In genomic region chr18:78192044-78192443, GRCh38 we compare ENCODE assay signal across 13 cellular contexts.
DNase-seq lines count a peak whose midpoint lies in the region; ATAC-seq and TF ChIP-seq lines count a peak whose summit lies in the region.
"Had no signal": no experiment of that assay in that cellular context is flagged by ENCODE, and none has a peak within 500 bp of the region (broad histone marks: within the 10 kb centered on the region; RNA-seq: fewer than 3 reads in every experiment).

No MANE protein-coding gene starts in this region.

- TF ChIP-seq CTCF in body of pancreas (IDR thresholded peaks at IDR 0.05) = peak in 4 of 7 experiments; percentile 19 to 43 (median 38)
- no peak for TF ChIP-seq CTCF in lung (IDR thresholded peaks at IDR 0.05; ENCODE audit: control extremely low read depth, extremely low read depth)
- TF ChIP-seq CTCF in RWPE1 (conservative IDR thresholded peaks at IDR 0.05; ENCODE audit: low read depth) = no peak
- no peak for TF ChIP-seq CTCF in Calu3 (IDR thresholded peaks at IDR 0.05; ENCODE audit: unreplicated experiment)

- H3K27ac ChIP-seq in body of pancreas (peak overlapping the region in 1 of 4 donors; percentile 44), lung (ENCODE audit: low read depth in 1 of 2, low read length in 1 of 2) (no peak overlapping the region), RWPE1 (no peak overlapping the region)
- H3K27ac ChIP-seq: coronary artery, gastrocnemius medialis had no signal

- POLR2A ChIA-PET in RWPE1 (lab: Yijun Ruan, JAX; ENCODE audit: low non-redundant PET) = no interaction called here

- CTCF ChIA-PET in RWPE1 (lab: Yijun Ruan, JAX) (no interaction called here), Calu3 (lab: Charles Lee) (no interaction called here)

- H3K36me3 ChIP-seq in body of pancreas (replicated peaks in 1 of 2; ENCODE audit: insufficient read depth in 1 of 2, low read depth in 2 of 2) (no peaks in the 10 kb centered on the region), lung (ENCODE audit: control insufficient read depth in 2 of 2, insufficient read depth in 2 of 2, low read length in 2 of 2) (no peaks in the 10 kb centered on the region)
- H3K36me3 ChIP-seq: gastrocnemius medialis had no signal

- no peaks in the 10 kb centered on the region for H3K4me1 Mint-ChIP-seq in Calu3 (ENCODE audit: low read depth, unreplicated experiment)
- H3K4me1 Mint-ChIP-seq: activated naive CD4-positive, alpha-beta T cell treated with anti-CD3 and anti-CD28 coated beads, Interleukin-2, amount 10 ng/mL, durations not matched to agents 7 days and 5 days had no signal

- ATAC-seq in body of pancreas (peak; percentile 65), lung (ENCODE audit: insufficient read depth, low FRiP score) (peak; percentile 62)
- ATAC-seq: gastrocnemius medialis, HCT116 had no signal

- no peak overlapping the region for H3K4me3 ChIP-seq in body of pancreas
- H3K4me3 ChIP-seq in lung = no peak overlapping the region
- H3K4me3 ChIP-seq: coronary artery, gastrocnemius medialis had no signal

- H3K27me3 ChIP-seq in body of pancreas (no peaks in the 10 kb centered on the region), lung (ENCODE audit: control insufficient read depth, insufficient read depth) (no peaks in the 10 kb centered on the region)
- H3K27me3 ChIP-seq: gastrocnemius medialis had no signal

- H3K9me3 ChIP-seq in body of pancreas = no peaks in the 10 kb centered on the region
- peaks cover 0 to 2% of the 10 kb centered on the region in 2 donors for H3K9me3 ChIP-seq in lung (ENCODE audit: control insufficient read depth in 2 of 2, insufficient read depth in 1 of 2, low read length in 1 of 2)
- H3K9me3 ChIP-seq: gastrocnemius medialis had no signal

- BruUV-seq in Calu3 (replicated peaks; lab: Mats Ljungman, UMichigan) = no TSS peak

- WGBS in body of pancreas, 2 donors = 0% methylated on average over 1 of the region's 1 CpG
- WGBS in lung, 2 donors = 1 to 9% methylated on average over 1 of the region's 1 CpG

- H3K9me3 Mint-ChIP-seq in Calu3 (ENCODE audit: low read depth, unreplicated experiment) = peaks cover 16% of the 10 kb centered on the region

- no peak overlapping the region for H3K27ac Mint-ChIP-seq in Calu3 (ENCODE audit: unreplicated experiment)
- H3K27ac Mint-ChIP-seq: activated naive CD4-positive, alpha-beta T cell treated with anti-CD3 and anti-CD28 coated beads, Interleukin-2, amount 10 ng/mL, durations not matched to agents 7 days and 5 days had no signal

- H3K4me3 Mint-ChIP-seq in Calu3 (ENCODE audit: low read depth, unreplicated experiment) = no peak overlapping the region
- H3K4me3 Mint-ChIP-seq: activated naive CD4-positive, alpha-beta T cell treated with anti-CD3 and anti-CD28 coated beads, Interleukin-2, amount 10 ng/mL, durations not matched to agents 7 days and 5 days had no signal

- DNase-seq in DMS79 (lab: John Stamatoyannopoulos, UW) (peak; percentile 75), NCI-H2029 treated with DMSO at 0.1 percent for 48 hours (lab: John Stamatoyannopoulos, UW) (peak; percentile 79), body of pancreas (peak; percentile 29 to 67 (median 60)), lung (ENCODE audit: low spot score) (peak; percentile 80), RWPE1 (ENCODE audit: low spot score) (no peak), cerebellum (ENCODE audit: low spot score) (no peak), Calu3 (no peak), T-helper 1 cell (no peak)
- DNase-seq: activated CD4-positive, alpha-beta T cell treated with anti-CD3 and anti-CD28 coated beads, Interleukin-2, amount 50 U/mL, for 1 hour; activated naive CD4-positive, alpha-beta T cell treated with anti-CD3 and anti-CD28 coated beads, Interleukin-2, amount 10 ng/mL, durations not matched to agents 7 days and 5 days; gastrocnemius medialis had no signal

- no peaks in the 10 kb centered on the region for H3K27me3 Mint-ChIP-seq in Calu3 (ENCODE audit: unreplicated experiment)
- H3K27me3 Mint-ChIP-seq: activated naive CD4-positive, alpha-beta T cell treated with anti-CD3 and anti-CD28 coated beads, Interleukin-2, amount 10 ng/mL, durations not matched to agents 7 days and 5 days had no signal

- no peak for TF ChIP-seq POLR2A in body of pancreas (IDR thresholded peaks at IDR 0.05)

- peaks cover 9% of the 10 kb centered on the region for H3K4me1 ChIP-seq in body of pancreas
- no peaks in the 10 kb centered on the region for H3K4me1 ChIP-seq in lung (ENCODE audit: control insufficient read depth in 2 of 2, insufficient read depth in 2 of 2, low read length in 2 of 2)
- H3K4me1 ChIP-seq: gastrocnemius medialis had no signal

- intact Hi-C loops in body of pancreas (cut with DNase I) (no loop called here), Calu3 (cut with micrococcal nuclease; ENCODE audit: unreplicated experiment) (no loop called here)

- no peaks in the 10 kb centered on the region for H3K36me3 Mint-ChIP-seq in Calu3 (ENCODE audit: insufficient read depth, unreplicated experiment)
- H3K36me3 Mint-ChIP-seq: activated naive CD4-positive, alpha-beta T cell treated with anti-CD3 and anti-CD28 coated beads, Interleukin-2, amount 10 ng/mL, durations not matched to agents 7 days and 5 days had no signal

Comparison
In these comparisons a context has a peak if more than half of its experiments do, and no peak if none do; other contexts are left out.
1. DNase-seq: peak in DMS79 (single experiment), NCI-H2029 treated with DMSO at 0.1 percent for 48 hours (single experiment), body of pancreas (4 of 4) and lung (single experiment); none in RWPE1 (single experiment), cerebellum (single experiment), Calu3 (single experiment) and T-helper 1 cell (0 of 5).
2. CTCF ChIP-seq: peak in body of pancreas (4 of 7); none in lung (single experiment), RWPE1 (single experiment) and Calu3 (single experiment).